In the genomic region with DNA sequence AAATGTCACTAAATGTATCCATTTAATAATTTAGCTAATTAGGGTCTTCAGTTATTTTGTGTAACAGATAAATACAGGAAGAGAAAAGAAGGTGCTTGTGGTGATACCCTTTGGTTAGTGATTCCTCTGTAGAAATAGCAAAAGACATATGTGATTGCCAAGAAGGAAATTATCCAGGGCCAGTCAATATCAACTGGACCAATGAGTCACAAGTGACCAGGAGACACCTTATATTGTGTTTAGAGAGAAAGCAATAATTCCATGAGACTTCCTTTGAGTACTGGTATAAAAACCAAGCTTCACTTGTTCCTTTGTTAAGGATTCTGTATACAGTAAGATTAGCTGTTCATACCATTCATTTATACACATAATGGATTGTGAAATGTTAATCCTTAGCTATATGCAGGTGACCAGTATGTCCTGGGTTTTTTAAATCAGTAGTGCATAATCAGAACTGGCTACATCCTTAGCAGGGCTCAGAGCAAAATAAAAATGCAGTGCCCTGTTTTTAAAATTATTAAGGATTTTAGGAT, we compare ENCODE assay signal across 16 cellular contexts. TPM values are rescaled to one million over a fixed set of nuclear protein-coding genes. Genes with fewer than 3 reads are reported as not detected.
A peak's percentile ranks its signal among the peaks of the same experiment; 100 is the strongest.
DNase-seq lines count a peak whose midpoint lies in the region; ATAC-seq, FAIRE-seq and TF ChIP-seq lines count a peak whose summit lies in the region.
"Had no signal": no experiment of that assay in that cellular context is flagged by ENCODE, and none has a peak within 500 bp of the region (broad histone marks: within the 10 kb centered on the region; RNA-seq: fewer than 3 reads in every experiment).

No MANE protein-coding gene starts in this region.

- H3K9me3 ChIP-seq in PC-3 (ENCODE audit: low read length) (no peaks in the 10 kb centered on the region), mucosa of descending colon (no peaks in the 10 kb centered on the region)
- H3K9me3 ChIP-seq: BLaER1 treated with 17β-estradiol and CSF1 and Interleukin-3, amounts not matched to agents 10 nM and 100 nM had no signal

- H4K20me1 ChIP-seq in PC-3 (ENCODE audit: low read length): no peaks in the 10 kb centered on the region

- H3K36me3 ChIP-seq in PC-3 (ENCODE audit: low read depth, low read length) (no peaks in the 10 kb centered on the region), mucosa of descending colon (ENCODE audit: low read depth) (no peaks in the 10 kb centered on the region)

- no peak overlapping the region for H2AFZ ChIP-seq in PC-3 (ENCODE audit: low read length)

- FAIRE-seq in urothelium cell line (lab: Jason Lieb, UNC): no peak
- FAIRE-seq: GM19239, K562 had no signal

- in situ Hi-C loops in ACHN (cut with HindIII; ENCODE audit: low pct_ligation_motif_present, low pct_unique_long_range_greater_than_20kb, low sequenced_read_pairs): no loop called here

- intact Hi-C loops in PC-3 (cut with micrococcal nuclease) (no loop called here), mucosa of descending colon (cut with DNase I, micrococcal nuclease) (no loop called here)

- no peaks in the 10 kb centered on the region for H3F3A ChIP-seq in PC-3 (ENCODE audit: low read length, unreplicated experiment)

- H3K79me2 ChIP-seq in PC-3 (ENCODE audit: low read length): no peaks in the 10 kb centered on the region

- POLR2A ChIA-PET in PC-3 (lab: Charles Lee; ENCODE audit: unreplicated experiment): no interaction called here

- no peak overlapping the region for H3K9ac ChIP-seq in PC-3 (ENCODE audit: low read length)
- H3K9ac ChIP-seq: BLaER1 treated with 17β-estradiol and CSF1 and Interleukin-3, amounts not matched to agents 10 nM and 100 nM had no signal

- H3K4me3 ChIP-seq in PC-3 (ENCODE audit: low read length) (no peak overlapping the region), mucosa of descending colon (no peak overlapping the region)
- H3K4me3 ChIP-seq: BLaER1 treated with 17β-estradiol and CSF1 and Interleukin-3, amounts not matched to agents 10 nM and 100 nM; K562 had no signal

- DNase-seq in ELR (ENCODE audit: low read depth) (peak; percentile 34), PC-3 (no peak), mucosa of descending colon (no peak), NOMO-1 treated with DMSO at 0.1 percent for 48 hours (lab: John Stamatoyannopoulos, UW; ENCODE audit: unreplicated experiment) (no peak), ACHN (no peak), urothelium cell line (ENCODE audit: low spot score) (no peak)
- DNase-seq: 8988T; Calu3; CD4-positive, alpha-beta T cell; DMS 273 treated with DMSO at 0.1 percent for 48 hours; GOT3; H9 had no signal

- CTCF ChIA-PET in PC-3 (lab: Charles Lee): no interaction called here

- no peak for TF ChIP-seq CTCF in PC-3 (conservative IDR thresholded peaks at IDR 0.05; ENCODE audit: low read depth, low read length)
- no peak for TF ChIP-seq CTCF in mucosa of descending colon (IDR thresholded peaks at IDR 0.05)

- BruUV-seq in PC-3 (replicated peaks; lab: Mats Ljungman, UMichigan): no TSS peak

- H3K27me3 ChIP-seq in PC-3 (ENCODE audit: low read length): no peaks in the 10 kb centered on the region
- H3K27me3 ChIP-seq: BLaER1 treated with 17β-estradiol and CSF1 and Interleukin-3, amounts not matched to agents 10 nM and 100 nM had no signal

- no peak overlapping the region for H3K27ac ChIP-seq in PC-3 (ENCODE audit: low read length)
- H3K27ac ChIP-seq: BLaER1 treated with 17β-estradiol and CSF1 and Interleukin-3, amounts not matched to agents 10 nM and 100 nM had no signal

- no peaks in the 10 kb centered on the region for H3K9me2 ChIP-seq in PC-3 (replicated peaks; ENCODE audit: low read length)

- H3K4me1 ChIP-seq in PC-3 (ENCODE audit: insufficient read depth, low read length) (peaks cover 7% of the 10 kb centered on the region), mucosa of descending colon (ENCODE audit: low read depth) (no peaks in the 10 kb centered on the region)

- H3K4me2 ChIP-seq in PC-3 (ENCODE audit: low read length): no peak overlapping the region

- ATAC-seq in PC-3 (peak; percentile 35), esophagus mucosa (peak; percentile 76), mucosa of descending colon (peak; percentile 44)
- ATAC-seq: K562 had no signal

RNA-seq across cellular contexts. Expression of a gene that starts 11.7 kb away (rescaled TPM):
- total RNA-seq in PC-3 (2014; rRNA removed): 16.1 and 16.9 TPM in 2 replicates
- 2.3 TPM for total RNA-seq in esophagus mucosa
- 1 to 10 TPM; 3.1 to 6.5 (median 4.6) TPM for total RNA-seq in mucosa of descending colon
